In genomic region chr19:5038631-5039271, GRCh38 we compare ENCODE assay signal across 9 cellular contexts.
A peak's percentile ranks its signal among the peaks of the same experiment; 100 is the strongest.
DNase-seq lines count a peak whose midpoint lies in the region; ATAC-seq, FAIRE-seq and TF ChIP-seq lines count a peak whose summit lies in the region.
"Had no signal": no experiment of that assay in that cellular context is flagged by ENCODE, and none has a peak within 500 bp of the region (broad histone marks: within the 10 kb centered on the region; RNA-seq: fewer than 3 reads in every experiment).

No MANE protein-coding gene starts in this region.

- WGBS in A549 (ENCODE audit: missing lambda C conversion rate): 81% methylated on average over 9 of the region's 14 CpGs
- 66 to 89% methylated on average over 3 to 14 of the region's 14 CpGs for WGBS in testis, 2 donors

- no peaks in the 10 kb centered on the region for H3K9me3 Mint-ChIP-seq in activated CD4-positive, alpha-beta T cell treated with anti-CD3 and anti-CD28 coated beads, Interleukin-2, amount 10 ng/mL, durations not matched to agents 7 days and 5 days

- no peaks in the 10 kb centered on the region for H3K27me3 Mint-ChIP-seq in activated CD4-positive, alpha-beta T cell treated with anti-CD3 and anti-CD28 coated beads, Interleukin-2, amount 10 ng/mL, durations not matched to agents 7 days and 5 days

- H3K4me1 Mint-ChIP-seq in activated CD4-positive, alpha-beta T cell treated with anti-CD3 and anti-CD28 coated beads, Interleukin-2, amount 10 ng/mL, durations not matched to agents 7 days and 5 days: no peaks in the 10 kb centered on the region

- H3K4me3 ChIP-seq in A549 (no peak overlapping the region), Peyer's patch (no peak overlapping the region), foreskin fibroblast (ENCODE audit: low read depth in 1 of 2, low read length in 2 of 2) (no peak overlapping the region), testis (no peak overlapping the region)

- POLR2A ChIA-PET in A549 (lab: Yijun Ruan, JAX): no interaction called here
- POLR2A ChIA-PET in activated CD4-positive, alpha-beta T cell treated with anti-CD3 and anti-CD28 coated beads, Interleukin-2, amount 10 ng/mL, durations not matched to agents 7 days and 5 days (lab: Charles Lee): no interaction called here

- H3K4me1 ChIP-seq in A549: no peaks in the 10 kb centered on the region
- no peaks in the 10 kb centered on the region for H3K4me1 ChIP-seq in Peyer's patch
- peaks cover 42% of the 10 kb centered on the region for H3K4me1 ChIP-seq in testis

- no peak overlapping the region for H3K4me2 ChIP-seq in A549

- H3K27me3 ChIP-seq in Peyer's patch (no peaks in the 10 kb centered on the region), testis (no peaks in the 10 kb centered on the region)

- TF ChIP-seq EP300 in A549 (IDR thresholded peaks at IDR 0.05): no peak

- no peak overlapping the region for H3K4me3 Mint-ChIP-seq in activated CD4-positive, alpha-beta T cell treated with anti-CD3 and anti-CD28 coated beads, Interleukin-2, amount 10 ng/mL, durations not matched to agents 7 days and 5 days

- DNase-seq in A549 (ENCODE audit: low read depth in 1 of 2, low spot score in 1 of 2) (peak; percentile 54 to 57), ELR (ENCODE audit: low read depth) (peak; percentile 60), Peyer's patch (no peak), foreskin fibroblast (peak in 1 of 2 donors; percentile 54), testis (no peak)
- DNase-seq in activated CD4-positive, alpha-beta T cell treated with anti-CD3 and anti-CD28 coated beads, Interleukin-2, amount 10 ng/mL, durations not matched to agents 7 days and 5 days: no peak

- TF ChIP-seq CTCF in A549 (IDR thresholded peaks at IDR 0.05) (peak; percentile 37), Peyer's patch (IDR thresholded peaks at IDR 0.05) (peak in 4 of 6 experiments; percentile 30 to 39 (median 37)), foreskin fibroblast (IDR thresholded peaks at IDR 0.05; ENCODE audit: low read depth, low read length) (peak; percentile 53), testis (IDR thresholded peaks at IDR 0.05) (peak in 2 of 3 experiments; percentile 54 to 61)

- no peak for FAIRE-seq in A549 (lab: Jason Lieb, UNC)

- TF ChIP-seq POLR2A in A549 (IDR thresholded peaks at IDR 0.05; ENCODE audit: low read length) (no peak), Peyer's patch (IDR thresholded peaks at IDR 0.05) (no peak), testis (IDR thresholded peaks at IDR 0.05) (no peak)

- CTCF ChIA-PET in A549 (lab: Yijun Ruan, JAX): interaction anchor here (0.6 to 3.4 kb wide), 20 partner anchors 8 to 541 kb away, joined by 3 to 13 read pairs (median 4); no protein-coding TSS in a partner anchor
- CTCF ChIA-PET in activated CD4-positive, alpha-beta T cell treated with anti-CD3 and anti-CD28 coated beads, Interleukin-2, amount 10 ng/mL, durations not matched to agents 7 days and 5 days (lab: Charles Lee): no interaction called here

- intact Hi-C loops in testis (cut with DNase I; ENCODE audit: low total_unique reads): no loop called here

- H3K9me3 ChIP-seq in A549 (no peaks in the 10 kb centered on the region), Peyer's patch (no peaks in the 10 kb centered on the region), testis (no peaks in the 10 kb centered on the region)

- H3K27ac ChIP-seq in A549 (peak overlapping the region in 1 of 2 experiments; percentile 58; a peak in 1 of 6 replicates), Peyer's patch (no peak overlapping the region), testis (no peak overlapping the region)
- H3K27ac ChIP-seq: epithelial cell of prostate had no signal

- ATAC-seq in A549: peak; percentile 58 to 80; a peak in 3 of 6 replicates
- no peak for ATAC-seq in HG03378 (IDR thresholded peaks at IDR 0.05; ENCODE audit: unreplicated experiment)
- ATAC-seq in GM19035 (IDR thresholded peaks at IDR 0.05; ENCODE audit: unreplicated experiment): no peak

- TF ChIP-seq RAD21 in A549 (conservative IDR thresholded peaks at IDR 0.05 in 1 of 2, IDR thresholded peaks at IDR 0.05 in 1 of 2): peak; percentile 29 to 50; a peak in 3 of 5 replicates

- peaks cover 2% of the 10 kb centered on the region for H3K36me3 Mint-ChIP-seq in activated CD4-positive, alpha-beta T cell treated with anti-CD3 and anti-CD28 coated beads, Interleukin-2, amount 10 ng/mL, durations not matched to agents 7 days and 5 days (ENCODE audit: low read depth)

- H3K27ac Mint-ChIP-seq in activated CD4-positive, alpha-beta T cell treated with anti-CD3 and anti-CD28 coated beads, Interleukin-2, amount 10 ng/mL, durations not matched to agents 7 days and 5 days: no peak overlapping the region

- H3K36me3 ChIP-seq in Peyer's patch: peaks cover 0 to 54% (median 0%) of the 10 kb centered on the region in 3 donors
- H3K36me3 ChIP-seq in testis (ENCODE audit: low read depth, missing control alignments): no peaks in the 10 kb centered on the region

TF ChIP-seq in A549, 52 proteins besides CTCF, POLR2A, EP300 and RAD21:
- TF ChIP-seq SMC3 (IDR thresholded peaks at IDR 0.05) (peak; percentile 34; the same call in 1 of the 3 replicates), HOXB13 (CRISPR knock-in tag; IDR thresholded peaks at IDR 0.05; ENCODE audit: low read depth) (no peak)

Comparison
In these comparisons a context has a peak if more than half of its experiments do, and no peak if none do; other contexts are left out.
1. ATAC-seq: peak in A549 (2 of 2); none in HG03378 (single experiment) and GM19035 (single experiment).
2. DNase-seq: peak in A549 (2 of 2) and ELR (single experiment); none in Peyer's patch (0 of 3), testis (single experiment) and activated CD4-positive, alpha-beta T cell treated with anti-CD3 and anti-CD28 coated beads, Interleukin-2, amount 10 ng/mL, durations not matched to agents 7 days and 5 days (single experiment).
3. Peak in every context shown above with its lines, with median percentiles within 50 percentile points of each other: CTCF ChIP-seq.